In the genomic region with DNA sequence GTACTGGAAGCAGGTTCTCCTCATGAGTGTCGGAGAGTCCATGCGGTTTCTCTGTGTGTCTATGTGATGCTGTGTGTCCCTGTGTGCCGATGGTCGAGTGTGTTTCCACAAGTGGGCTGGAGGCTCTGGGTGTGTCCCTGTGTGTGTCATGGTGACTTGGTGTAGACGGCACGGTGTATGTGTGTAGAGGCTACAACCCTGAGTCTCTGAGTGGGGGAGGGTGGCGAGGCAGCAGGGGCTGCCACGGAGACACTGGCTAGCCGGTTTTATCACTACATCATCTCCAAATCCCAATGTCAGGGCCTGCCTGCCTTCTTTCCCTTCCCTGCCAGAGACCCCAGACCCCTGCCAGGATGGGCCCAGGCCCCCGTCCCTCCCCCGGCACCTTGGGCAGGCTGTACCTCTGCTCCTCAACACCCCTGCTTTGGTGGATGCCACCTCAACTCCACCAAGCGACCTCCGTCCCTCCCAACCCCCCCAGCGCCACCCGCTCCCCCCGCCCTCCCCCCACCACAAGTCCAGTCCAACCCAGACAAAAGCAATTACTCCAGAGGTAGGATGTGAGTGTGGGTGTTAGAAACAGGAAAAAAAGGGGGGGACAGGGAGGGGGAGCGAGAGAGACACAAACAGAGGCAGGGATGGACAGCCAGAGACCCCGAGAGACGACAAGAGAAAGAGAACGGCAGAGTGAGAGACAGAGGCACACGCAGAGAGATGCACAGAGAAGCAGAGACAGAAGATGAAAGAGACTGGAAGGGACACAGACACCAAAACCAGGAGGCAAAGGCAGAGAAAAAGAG, we compare ENCODE assay signal across 16 cellular contexts. TPM values are rescaled to one million over a fixed set of nuclear protein-coding genes. Genes with fewer than 3 reads are reported as not detected.
DNase-seq lines count a peak whose midpoint lies in the region; ATAC-seq and TF ChIP-seq lines count a peak whose summit lies in the region.
"Had no signal": no experiment of that assay in that cellular context is flagged by ENCODE, and none has a peak within 500 bp of the region (broad histone marks: within the 10 kb centered on the region; RNA-seq: fewer than 3 reads in every experiment).

No MANE protein-coding gene starts in this region.

- no peak overlapping the region for H3K27ac ChIP-seq in right atrium auricular region
- H3K27ac ChIP-seq: esophagus muscularis mucosa, KMS-11 had no signal

- H3K9me3 ChIP-seq in T-helper 17 cell (ENCODE audit: control insufficient read depth, low read length, poor library complexity, severe bottlenecking) (no peaks in the 10 kb centered on the region), right atrium auricular region (no peaks in the 10 kb centered on the region)
- H3K9me3 ChIP-seq: esophagus muscularis mucosa had no signal

- TF ChIP-seq CTCF in neural crest cell (conservative IDR thresholded peaks at IDR 0.05) (no peak), right atrium auricular region (IDR thresholded peaks at IDR 0.05) (no peak)

- H3K4me1 Mint-ChIP-seq in T-helper 2 cell treated with Interferon-gamma antibody and Interleukin-4, amounts not matched to agents 5 μg/mL and 100 μg/mL, for 36 hours (ENCODE audit: low read depth) = peaks cover 16% of the 10 kb centered on the region
- H3K4me1 Mint-ChIP-seq in T-helper 17 cell (peaks cover 30% of the 10 kb centered on the region), neural crest cell (peaks cover 53% of the 10 kb centered on the region)

- ATAC-seq in T-helper 17 cell = no peak
- ATAC-seq in left lobe of liver = no peak
- ATAC-seq: GM23338, right cardiac atrium had no signal

- no peak for DNase-seq in T-helper 2 cell treated with Interferon-gamma antibody and Interleukin-4, amounts not matched to agents 5 μg/mL and 100 μg/mL, for 36 hours (ENCODE audit: low spot score)
- DNase-seq in T-helper 2 cell (no peak), NCI-H1105 (lab: John Stamatoyannopoulos, UW) (peak; percentile 54), T-helper 17 cell (no peak), neural crest cell (ENCODE audit: low read depth, low spot score) (no peak), right atrium auricular region (ENCODE audit: low spot score) (no peak), left lobe of liver (ENCODE audit: low spot score) (no peak), cerebellar nuclear complex (lab: John Stamatoyannopoulos, UW) (no peak)
- DNase-seq: COR-L47; immature natural killer cell; NCI-H1694 treated with DMSO at 0.1 percent for 48 hours; right cardiac atrium; stimulated activated CD4-positive, alpha-beta T cell treated with anti-CD3 and anti-CD28 coated beads, Interleukin-1b, Interleukin-23, amount 100 ng/mL, for 48 hours had no signal

- H3K27me3 Mint-ChIP-seq in T-helper 2 cell treated with Interferon-gamma antibody and Interleukin-4, amounts not matched to agents 5 μg/mL and 100 μg/mL, for 36 hours (ENCODE audit: low read depth) = peaks cover 6% of the 10 kb centered on the region
- H3K27me3 Mint-ChIP-seq in T-helper 17 cell = no peaks in the 10 kb centered on the region
- H3K27me3 Mint-ChIP-seq in neural crest cell (ENCODE audit: low read depth) = peaks cover 59% of the 10 kb centered on the region

- no peaks in the 10 kb centered on the region for H3K4me1 ChIP-seq in right atrium auricular region
- H3K4me1 ChIP-seq: esophagus muscularis mucosa had no signal

- peak overlapping the region; percentile 44 for H3K4me3 Mint-ChIP-seq in T-helper 2 cell treated with Interferon-gamma antibody and Interleukin-4, amounts not matched to agents 5 μg/mL and 100 μg/mL, for 36 hours
- H3K4me3 Mint-ChIP-seq in T-helper 17 cell (peak overlapping the region; percentile 78), neural crest cell (peak overlapping the region; percentile 52)
- H3K4me3 Mint-ChIP-seq: GM23338 had no signal

- peak overlapping the region; percentile 33 for H3K27ac Mint-ChIP-seq in T-helper 2 cell treated with Interferon-gamma antibody and Interleukin-4, amounts not matched to agents 5 μg/mL and 100 μg/mL, for 36 hours
- H3K27ac Mint-ChIP-seq in T-helper 17 cell (peak overlapping the region; percentile 81), neural crest cell (ENCODE audit: unreplicated experiment) (peak overlapping the region; percentile 3)
- H3K27ac Mint-ChIP-seq: GM23338 had no signal

- H3K36me3 Mint-ChIP-seq in T-helper 2 cell treated with Interferon-gamma antibody and Interleukin-4, amounts not matched to agents 5 μg/mL and 100 μg/mL, for 36 hours (ENCODE audit: low read depth) = no peaks in the 10 kb centered on the region
- peaks cover 10% of the 10 kb centered on the region for H3K36me3 Mint-ChIP-seq in T-helper 17 cell (ENCODE audit: low read depth)
- no peaks in the 10 kb centered on the region for H3K36me3 Mint-ChIP-seq in neural crest cell (ENCODE audit: low read depth)

- H3K4me3 ChIP-seq in right atrium auricular region = no peak overlapping the region
- H3K4me3 ChIP-seq: esophagus muscularis mucosa, GM23338 had no signal

- no peaks in the 10 kb centered on the region for H3K9me3 Mint-ChIP-seq in T-helper 2 cell treated with Interferon-gamma antibody and Interleukin-4, amounts not matched to agents 5 μg/mL and 100 μg/mL, for 36 hours
- no peaks in the 10 kb centered on the region for H3K9me3 Mint-ChIP-seq in neural crest cell
- H3K9me3 Mint-ChIP-seq: GM23338 had no signal

- H3K27me3 ChIP-seq in right atrium auricular region = peaks cover 0 to 11% of the 10 kb centered on the region in 2 donors

- H3K36me3 ChIP-seq in right atrium auricular region = no peaks in the 10 kb centered on the region
- H3K36me3 ChIP-seq: esophagus muscularis mucosa had no signal

RNA-seq across cellular contexts. Expression of gene POU2F2, which starts 21.6 kb away (rescaled TPM):
- total RNA-seq in T-helper 17 cell (10 to 100 TPM; 24.5 to 42.7 TPM), neural crest cell (2.3 and 2.5 TPM in 2 replicates), right atrium auricular region (under 1 TPM; 0.11 to 0.83 TPM), left lobe of liver (0.83 TPM)

Comparison
In these comparisons a context has a peak if more than half of its experiments do, and no peak if none do; other contexts are left out.
1. H3K27ac Mint-ChIP-seq: peak in every context shown above with its lines; median percentile 81 in T-helper 17 cell; 33 in T-helper 2 cell treated with Interferon-gamma antibody and Interleukin-4, amounts not matched to agents 5 μg/mL and 100 μg/mL, for 36 hours; 3 in neural crest cell.